ENCODE assay signal across 8 cellular contexts in the genomic region with DNA sequence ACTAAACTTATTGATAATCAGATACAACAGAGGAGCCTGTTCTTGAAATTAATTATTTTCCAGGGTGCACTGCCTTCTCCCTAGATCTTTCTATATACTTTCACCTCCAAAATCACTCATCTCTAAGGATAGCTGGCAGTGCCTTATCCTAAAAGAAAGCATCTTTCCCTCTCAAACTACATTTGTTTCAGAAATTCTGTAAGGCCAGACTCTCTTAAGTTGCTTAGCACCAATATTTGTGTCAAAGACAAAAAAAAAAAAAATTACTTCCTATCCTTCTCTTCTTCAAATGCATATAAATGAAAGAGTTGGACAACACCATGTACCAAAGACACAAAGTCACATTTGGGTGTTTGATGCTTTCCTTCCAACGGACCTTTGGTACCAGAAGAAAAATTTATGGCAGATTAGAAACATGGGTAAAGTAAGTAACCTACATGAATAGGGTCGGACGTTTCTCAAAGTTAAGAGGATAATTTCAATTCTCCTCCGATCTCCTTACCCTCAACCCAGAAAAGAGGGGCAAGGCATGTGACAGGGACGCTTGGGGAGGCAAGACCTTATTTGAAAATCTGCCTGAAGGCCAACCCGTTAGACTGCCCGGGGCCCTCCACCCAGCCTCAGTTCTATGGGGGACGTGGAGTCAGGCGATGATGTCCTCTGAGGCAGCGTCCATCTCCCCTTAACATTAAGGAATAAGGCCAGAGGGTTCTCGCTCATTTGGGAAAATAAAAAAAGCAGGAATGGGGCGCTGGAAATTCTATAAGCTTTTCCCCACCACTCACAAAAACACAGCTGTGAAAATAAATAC.
A peak's percentile ranks its signal among the peaks of the same experiment; 100 is the strongest.
DNase-seq lines count a peak whose midpoint lies in the region; ATAC-seq and TF ChIP-seq lines count a peak whose summit lies in the region.

No MANE protein-coding gene starts in this region.

- H3K4me2 ChIP-seq in OCI-LY7 (ENCODE audit: low read length) = peak overlapping the region; percentile 95

- peaks cover 37% of the 10 kb centered on the region for H4K20me1 ChIP-seq in OCI-LY7 (ENCODE audit: insufficient read depth, low read length)

- intact Hi-C loops in OCI-LY7 (cut with micrococcal nuclease; ENCODE audit: unreplicated experiment) = loop anchor here (1.0 to 5.0 kb wide), 3 partner anchors 90 to 1636 kb away; a partner anchor contains a TSS

- H3K4me3 ChIP-seq in OCI-LY7 (ENCODE audit: low read depth, low read length, poor library complexity, severe bottlenecking) (peak overlapping the region; percentile 98), endodermal cell (ENCODE audit: low read length) (peak overlapping the region; percentile 92)

- H2AFZ ChIP-seq in OCI-LY7 (ENCODE audit: low read length) = no peak overlapping the region

- H3K9ac ChIP-seq in endodermal cell (ENCODE audit: extremely low read depth, low read length, poor library complexity, severe bottlenecking) = peak overlapping the region; percentile 55

- H3K27ac ChIP-seq in OCI-LY7 (ENCODE audit: low read depth, low read length, poor library complexity, severe bottlenecking) (peak overlapping the region; percentile 79), endodermal cell (ENCODE audit: low read depth, low read length) (no peak overlapping the region)

- no peaks in the 10 kb centered on the region for H3K9me2 ChIP-seq in OCI-LY7 (ENCODE audit: insufficient read depth, low read length)

- 21 to 30% methylated on average over 5 to 11 of the region's 12 CpGs for WGBS in endodermal cell (ENCODE audit: insufficient coverage in 1 of 2, insufficient read length in 1 of 2), 2 experiments

- H3K27ac Mint-ChIP-seq in endodermal cell (no peak overlapping the region), osteocyte (ENCODE audit: unreplicated experiment) (peak overlapping the region; percentile 94)

- H3K9me3 Mint-ChIP-seq in endodermal cell (no peaks in the 10 kb centered on the region), osteocyte (ENCODE audit: unreplicated experiment) (no peaks in the 10 kb centered on the region)

- peaks cover 70% of the 10 kb centered on the region for H3K4me1 Mint-ChIP-seq in endodermal cell
- H3K4me1 Mint-ChIP-seq in osteocyte (ENCODE audit: unreplicated experiment) = peaks cover 78% of the 10 kb centered on the region

- peaks cover 7% of the 10 kb centered on the region for H3K27me3 ChIP-seq in endodermal cell (ENCODE audit: control insufficient read depth, insufficient read depth, low read length, poor library complexity, severe bottlenecking)

- H3K4me1 ChIP-seq in OCI-LY7 (ENCODE audit: insufficient read depth, low read length, poor library complexity, severe bottlenecking) (peaks cover 46% of the 10 kb centered on the region), endodermal cell (ENCODE audit: control insufficient read depth, insufficient read depth, low read length) (peaks cover 39% of the 10 kb centered on the region)

- H3K4me3 Mint-ChIP-seq in endodermal cell = peak overlapping the region; percentile 79
- H3K4me3 Mint-ChIP-seq in osteocyte (ENCODE audit: unreplicated experiment) = peak overlapping the region; percentile 89

- H3K9me3 ChIP-seq in OCI-LY7 (ENCODE audit: low read length) (no peaks in the 10 kb centered on the region), endodermal cell (ENCODE audit: control insufficient read depth, low read length) (no peaks in the 10 kb centered on the region)

- no peaks in the 10 kb centered on the region for H3K36me3 Mint-ChIP-seq in endodermal cell (ENCODE audit: low read depth)
- no peaks in the 10 kb centered on the region for H3K36me3 Mint-ChIP-seq in osteocyte (ENCODE audit: unreplicated experiment)

- H3K36me3 ChIP-seq in OCI-LY7 (ENCODE audit: insufficient read depth, low read length) = peaks cover 60% of the 10 kb centered on the region
- H3K36me3 ChIP-seq in endodermal cell (ENCODE audit: control insufficient read depth, insufficient read depth, low read length) = no peaks in the 10 kb centered on the region

- BruUV-seq in OCI-LY7 (replicated peaks; lab: Mats Ljungman, UMichigan) = no TSS peak

- peaks cover 4% of the 10 kb centered on the region for H3K27me3 Mint-ChIP-seq in endodermal cell (ENCODE audit: insufficient read depth)
- no peaks in the 10 kb centered on the region for H3K27me3 Mint-ChIP-seq in osteocyte (ENCODE audit: unreplicated experiment)

- POLR2A ChIA-PET in OCI-LY7 (lab: Charles Lee) = interaction anchor here (0.6 to 7.5 kb wide), 24 partner anchors 8 to 312 kb away, joined by 3 to 184 read pairs (median 6); no protein-coding TSS in a partner anchor

- TF ChIP-seq CTCF in OCI-LY7 (conservative IDR thresholded peaks at IDR 0.05; ENCODE audit: low read length) = 0 out of 2 replicates have a peak, but pooled peaks have one; percentile 67
- TF ChIP-seq CTCF in endodermal cell (conservative IDR thresholded peaks at IDR 0.05) = no peak
- peak; percentile 26 for TF ChIP-seq CTCF in osteocyte (IDR thresholded peaks at IDR 0.05)

- peak; percentile 18 for DNase-seq in GM03348 (ENCODE audit: low spot score)
- peak; percentile 45 for DNase-seq in OCI-LY7 (ENCODE audit: low spot score)
- DNase-seq in endodermal cell = no peak
- no peak for DNase-seq in osteocyte (ENCODE audit: extremely low spot score, unreplicated experiment)
- no peak for DNase-seq in SIG-M5 treated with dmso at 0.1 percent for 504 hours (lab: John Stamatoyannopoulos, UW; ENCODE audit: unreplicated experiment)
- no peak for DNase-seq in DMS 273 (lab: John Stamatoyannopoulos, UW; ENCODE audit: unreplicated experiment)

- H3K79me2 ChIP-seq in OCI-LY7 (ENCODE audit: insufficient read depth, low read depth, low read length) = peaks cover 73% of the 10 kb centered on the region

- no peak for ATAC-seq in GM18868 (IDR thresholded peaks at IDR 0.05; ENCODE audit: unreplicated experiment)
- no peak for ATAC-seq in HG02840 (IDR thresholded peaks at IDR 0.05; ENCODE audit: low FRiP score, unreplicated experiment)

- CTCF ChIA-PET in OCI-LY7 (lab: Charles Lee; ENCODE audit: unreplicated experiment) = interaction anchor here (3.4 kb wide), 1 partner anchor 48 kb away, joined by 23 read pairs; no protein-coding TSS in a partner anchor

Comparison
In these comparisons a context has a peak if more than half of its experiments do, and no peak if none do; other contexts are left out.
1. DNase-seq: peak in GM03348 (single experiment) and OCI-LY7 (single experiment); none in endodermal cell (single experiment), osteocyte (single experiment), SIG-M5 treated with dmso at 0.1 percent for 504 hours (single experiment) and DMS 273 (single experiment).